In the genomic region with DNA sequence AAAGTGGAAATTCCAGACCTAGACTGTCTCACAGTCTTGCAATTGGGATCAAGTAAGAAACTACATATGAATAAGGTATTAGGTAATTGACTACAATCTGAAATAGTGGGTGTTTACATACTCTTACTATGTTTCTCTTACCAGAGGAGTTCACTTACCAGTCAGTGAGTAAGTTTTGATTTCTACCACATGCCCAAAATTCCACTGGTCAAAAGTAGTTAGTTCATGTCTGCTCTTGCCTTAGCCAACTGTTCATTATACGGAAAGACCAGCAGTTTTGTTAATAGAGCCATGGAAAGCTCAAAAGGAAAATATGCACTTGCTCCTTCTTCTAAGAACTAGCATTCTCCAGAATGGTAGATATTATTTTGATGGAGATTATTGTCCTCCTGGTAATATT, we compare ENCODE assay signal across 29 cellular contexts.
A peak's percentile ranks its signal among the peaks of the same experiment; 100 is the strongest.
DNase-seq lines count a peak whose midpoint lies in the region; ATAC-seq, FAIRE-seq and TF ChIP-seq lines count a peak whose summit lies in the region.
"Had no signal": no experiment of that assay in that cellular context is flagged by ENCODE, and none has a peak within 500 bp of the region (broad histone marks: within the 10 kb centered on the region; RNA-seq: fewer than 3 reads in every experiment).

No MANE protein-coding gene starts in this region.

- H3K4me1 ChIP-seq in IMR-90 (ENCODE audit: control insufficient read depth, insufficient read depth, low read length) (no peaks in the 10 kb centered on the region), keratinocyte (ENCODE audit: control insufficient read depth, extremely low read depth, insufficient read depth, low read length) (peaks cover 8% of the 10 kb centered on the region)
- H3K4me1 ChIP-seq: left ventricle myocardium inferior had no signal

- H3K9me3 ChIP-seq in IMR-90 (ENCODE audit: control insufficient read depth, insufficient read depth, low read length) (no peaks in the 10 kb centered on the region), keratinocyte (ENCODE audit: control insufficient read depth, low read depth, low read length) (no peaks in the 10 kb centered on the region)

- intact Hi-C loops in IMR-90 (cut with micrococcal nuclease), result no loop called here

- CTCF ChIA-PET in IMR-90 (lab: Yijun Ruan, JAX), result no interaction called here

- no peaks in the 10 kb centered on the region for H3K9me1 ChIP-seq in IMR-90 (ENCODE audit: insufficient read depth, low read length)
- no peaks in the 10 kb centered on the region for H3K9me1 ChIP-seq in keratinocyte (ENCODE audit: control insufficient read depth, extremely low read depth, insufficient read depth, low read length)

- H3K36me3 ChIP-seq in IMR-90 (ENCODE audit: control insufficient read depth, insufficient read depth, low read length), result no peaks in the 10 kb centered on the region
- no peaks in the 10 kb centered on the region for H3K36me3 ChIP-seq in keratinocyte (ENCODE audit: control insufficient read depth in 2 of 2, extremely low read depth in 1 of 2, insufficient read depth in 2 of 2, low read length in 2 of 2)
- H3K36me3 ChIP-seq: left ventricle myocardium inferior had no signal

- H3K79me2 ChIP-seq in keratinocyte (ENCODE audit: control insufficient read depth, insufficient read depth, low read length), result no peaks in the 10 kb centered on the region

- H3K56ac ChIP-seq in IMR-90 (ENCODE audit: extremely low read depth, insufficient read depth, low read length), result no peak overlapping the region

- no peaks in the 10 kb centered on the region for H3K36me3 Mint-ChIP-seq in activated naive CD8-positive, alpha-beta T cell treated with anti-CD3 and anti-CD28 coated beads, Interleukin-2, amount 50 U/mL, for 24 hours (ENCODE audit: low read depth)
- H3K36me3 Mint-ChIP-seq: activated naive CD4-positive, alpha-beta T cell treated with anti-CD3 and anti-CD28 coated beads, Interleukin-2, amount 50 U/mL, for 24 hours; CD4-positive, CD25-positive, alpha-beta regulatory T cell; IgD-negative memory B cell; naive thymus-derived CD8-positive, alpha-beta T cell; T-cell had no signal

- POLR2A ChIA-PET in IMR-90 (lab: Charles Lee; ENCODE audit: unreplicated experiment), result no interaction called here

- H4K91ac ChIP-seq in IMR-90 (ENCODE audit: insufficient read depth, low read depth, low read length), result no peak overlapping the region

- H2BK15ac ChIP-seq in IMR-90 (ENCODE audit: low read depth, low read length), result no peak overlapping the region

- BruUV-seq in IMR-90 (replicated peaks; lab: Mats Ljungman, UMichigan), result no TSS peak

- H2BK20ac ChIP-seq in IMR-90 (ENCODE audit: low read depth, low read length), result no peak overlapping the region

- no peak overlapping the region for H3K14ac ChIP-seq in IMR-90 (replicated peaks; ENCODE audit: low read depth, low read length)

- H3K79me1 ChIP-seq in IMR-90 (ENCODE audit: low read depth in 1 of 2, low read length in 2 of 2), result no peaks in the 10 kb centered on the region

- no peaks in the 10 kb centered on the region for H3K4me1 Mint-ChIP-seq in activated naive CD8-positive, alpha-beta T cell treated with anti-CD3 and anti-CD28 coated beads, Interleukin-2, amount 50 U/mL, for 24 hours
- H3K4me1 Mint-ChIP-seq: activated naive CD4-positive, alpha-beta T cell treated with anti-CD3 and anti-CD28 coated beads, Interleukin-2, amount 50 U/mL, for 24 hours; activated T-helper 17 cell treated with anti-CD3 and anti-CD28 coated beads, Interleukin-2, amount 50 U/mL, for 72 hours; CD4-positive, CD25-positive, alpha-beta regulatory T cell; H9; IgD-negative memory B cell; naive thymus-derived CD8-positive, alpha-beta T cell; T-cell had no signal

- H3K27me3 ChIP-seq in IMR-90 (ENCODE audit: control insufficient read depth, insufficient read depth, low read length) (no peaks in the 10 kb centered on the region; the same call in 1 of the 2 replicates), keratinocyte (ENCODE audit: control insufficient read depth, extremely low read depth, insufficient read depth, low read length) (no peaks in the 10 kb centered on the region)

- H2AFZ ChIP-seq in IMR-90 (replicated peaks; ENCODE audit: low read length, poor library complexity), result no peak overlapping the region
- H2AFZ ChIP-seq in keratinocyte (ENCODE audit: control insufficient read depth, low read length), result peak overlapping the region; percentile 67

- H4K20me1 ChIP-seq in IMR-90 (ENCODE audit: insufficient read depth, low read length), result no peaks in the 10 kb centered on the region
- no peaks in the 10 kb centered on the region for H4K20me1 ChIP-seq in keratinocyte (ENCODE audit: control insufficient read depth, extremely low read depth, insufficient read depth, low read length)

- H3K9ac ChIP-seq in IMR-90 (ENCODE audit: low read depth, low read length) (no peak overlapping the region), keratinocyte (ENCODE audit: control insufficient read depth, extremely low read depth, insufficient read depth, low read length) (no peak overlapping the region)

- in situ Hi-C loops in IMR-90 (cut with MboI; ENCODE audit: low sequenced_read_pairs), result no loop called here

- no peak overlapping the region for H3K27ac Mint-ChIP-seq in activated naive CD8-positive, alpha-beta T cell treated with anti-CD3 and anti-CD28 coated beads, Interleukin-2, amount 50 U/mL, for 24 hours
- H3K27ac Mint-ChIP-seq: activated naive CD4-positive, alpha-beta T cell treated with anti-CD3 and anti-CD28 coated beads, Interleukin-2, amount 50 U/mL, for 24 hours; activated T-helper 17 cell treated with anti-CD3 and anti-CD28 coated beads, Interleukin-2, amount 50 U/mL, for 72 hours; CD4-positive, CD25-positive, alpha-beta regulatory T cell; H9; IgD-negative memory B cell; naive thymus-derived CD8-positive, alpha-beta T cell; T-cell had no signal

- DNase-seq in AG20443 (ENCODE audit: low spot score) (peak; percentile 44), IMR-90 (no peak), dedifferentiated amniotic fluid mesenchymal stem cell (ENCODE audit: extremely low spot score) (peak; percentile 74), keratinocyte (ENCODE audit: low read depth, low spot score) (peak; percentile 32), NCI-H524 treated with DMSO at 0.1 percent for 48 hours (lab: John Stamatoyannopoulos, UW) (no peak), NCI-H1930 (lab: John Stamatoyannopoulos, UW) (no peak), NCI-H128 (lab: John Stamatoyannopoulos, UW; ENCODE audit: unreplicated experiment) (no peak)
- DNase-seq in activated naive CD8-positive, alpha-beta T cell treated with anti-CD3 and anti-CD28 coated beads, Interleukin-2, amount 50 U/mL, for 24 hours, result no peak
- DNase-seq: activated CD4-positive, alpha-beta T cell treated with anti-CD3 and anti-CD28 coated beads, Interleukin-2, amount 50 U/mL, for 48 hours; activated CD4-positive, CD25-positive, alpha-beta regulatory T cell; aorta; CD4-positive, CD25-positive, alpha-beta regulatory T cell; central memory CD4-positive, alpha-beta T cell; H9; left ventricle myocardium inferior; naive thymus-derived CD8-positive, alpha-beta T cell; NCI-H1048; NCI-H2029; NCI-H2227 treated with DMSO at 0.1 percent for 48 hours; NCI-H69; occipital lobe; stimulated activated naive CD4-positive, alpha-beta T cell; T-cell had no signal

- no peak overlapping the region for H3K18ac ChIP-seq in IMR-90 (ENCODE audit: low read depth, low read length)

- no peak overlapping the region for H2BK5ac ChIP-seq in IMR-90 (ENCODE audit: low read depth, low read length, poor library complexity, severe bottlenecking)

- H2BK120ac ChIP-seq in IMR-90 (ENCODE audit: low read depth, low read length), result no peak overlapping the region

- no peaks in the 10 kb centered on the region for H3K27me3 Mint-ChIP-seq in activated naive CD8-positive, alpha-beta T cell treated with anti-CD3 and anti-CD28 coated beads, Interleukin-2, amount 50 U/mL, for 24 hours
- H3K27me3 Mint-ChIP-seq: activated naive CD4-positive, alpha-beta T cell treated with anti-CD3 and anti-CD28 coated beads, Interleukin-2, amount 50 U/mL, for 24 hours; activated T-helper 17 cell treated with anti-CD3 and anti-CD28 coated beads, Interleukin-2, amount 50 U/mL, for 72 hours; CD4-positive, CD25-positive, alpha-beta regulatory T cell; IgD-negative memory B cell; naive thymus-derived CD8-positive, alpha-beta T cell; T-cell had no signal

- no peak overlapping the region for H3K27ac ChIP-seq in IMR-90 (ENCODE audit: insufficient read depth, low read length)
- H3K27ac ChIP-seq in keratinocyte (ENCODE audit: control insufficient read depth, insufficient read depth, low read length), result peak overlapping the region; percentile 10
- H3K27ac ChIP-seq: left ventricle myocardium inferior had no signal

- H2AK5ac ChIP-seq in IMR-90 (ENCODE audit: low read depth, low read length), result no peak overlapping the region

- H2AK9ac ChIP-seq in IMR-90 (replicated peaks; ENCODE audit: low read depth, low read length, poor library complexity), result no peak overlapping the region

- WGBS in IMR-90 (ENCODE audit: extremely low coverage in 2 of 2, insufficient read length in 1 of 2), 2 experiments, result no CpG with 5 or more reads among the region's 1 CpG

- peak; percentile 82 for FAIRE-seq in keratinocyte (lab: Jason Lieb, UNC)
- FAIRE-seq: frontal cortex, islet of Langerhans had no signal

- H3K23ac ChIP-seq in IMR-90 (ENCODE audit: low read depth, low read length), result no peak overlapping the region

- ATAC-seq in IMR-90 (ENCODE audit: low read depth), result peak; percentile 37; the same call in 1 of the 2 replicates
- ATAC-seq in activated naive CD8-positive, alpha-beta T cell treated with anti-CD3 and anti-CD28 coated beads, Interleukin-2, amount 50 U/mL, for 24 hours, result no peak
- ATAC-seq: activated T-helper 17 cell treated with anti-CD3 and anti-CD28 coated beads, Interleukin-2, amount 50 U/mL, for 72 hours; naive thymus-derived CD8-positive, alpha-beta T cell; Panc1; T-cell had no signal

- peaks cover 8% of the 10 kb centered on the region for H3K9me3 Mint-ChIP-seq in activated naive CD8-positive, alpha-beta T cell treated with anti-CD3 and anti-CD28 coated beads, Interleukin-2, amount 50 U/mL, for 24 hours
- H3K9me3 Mint-ChIP-seq: H9 had no signal

- no peak overlapping the region for H4K5ac ChIP-seq in IMR-90 (ENCODE audit: low read depth, low read length)

- dilution Hi-C loops in IMR-90 (cut with HindIII; ENCODE audit: low sequenced_read_pairs, unreplicated experiment), result no loop called here
- dilution Hi-C loops in keratinocyte (cut with MboI; ENCODE audit: extremely low pct_ligation_motif_present, low sequenced_read_pairs), result no loop called here

- no peak for TF ChIP-seq RAD21 in IMR-90 (IDR thresholded peaks at IDR 0.05; ENCODE audit: low read length)

- H3K4me2 ChIP-seq in IMR-90 (ENCODE audit: low read depth, low read length) (no peak overlapping the region), keratinocyte (ENCODE audit: control insufficient read depth, extremely low read depth, insufficient read depth, low read depth, low read length) (peak overlapping the region; percentile 44)

- no peak overlapping the region for H4K8ac ChIP-seq in IMR-90 (ENCODE audit: low read depth in 2 of 2, low read length in 2 of 2)

- H3K4me3 Mint-ChIP-seq in activated naive CD8-positive, alpha-beta T cell treated with anti-CD3 and anti-CD28 coated beads, Interleukin-2, amount 50 U/mL, for 24 hours, result no peak overlapping the region
- H3K4me3 Mint-ChIP-seq: activated naive CD4-positive, alpha-beta T cell treated with anti-CD3 and anti-CD28 coated beads, Interleukin-2, amount 50 U/mL, for 24 hours; activated T-helper 17 cell treated with anti-CD3 and anti-CD28 coated beads, Interleukin-2, amount 50 U/mL, for 72 hours; CD4-positive, CD25-positive, alpha-beta regulatory T cell; H9; IgD-negative memory B cell; naive thymus-derived CD8-positive, alpha-beta T cell; T-cell had no signal

- TF ChIP-seq POLR2A in IMR-90 (IDR thresholded peaks at IDR 0.05; ENCODE audit: low read depth, low read length), result no peak

- TF ChIP-seq CTCF in IMR-90 (conservative IDR thresholded peaks at IDR 0.05; ENCODE audit: low read depth, low read length) (no peak), keratinocyte (optimal IDR thresholded peaks at IDR 0.05 in 1 of 3, IDR thresholded peaks at IDR 0.05 in 1 of 3, conservative IDR thresholded peaks at IDR 0.05 in 1 of 3; ENCODE audit: extremely low read depth in 1 of 3, insufficient read depth in 2 of 3, low read length in 3 of 3) (no peak)

- H3K4ac ChIP-seq in IMR-90 (ENCODE audit: low read depth, low read length), result no peak overlapping the region

- H3K4me3 ChIP-seq in IMR-90 (ENCODE audit: insufficient read depth, low read depth, low read length) (no peak overlapping the region), keratinocyte (ENCODE audit: control insufficient read depth in 2 of 3, extremely low read depth in 1 of 3, insufficient read depth in 2 of 3, low read depth in 1 of 3, low read length in 3 of 3) (no peak overlapping the region)
- H3K4me3 ChIP-seq: left ventricle myocardium inferior had no signal

Comparison
In these comparisons a context has a peak if more than half of its experiments do, and no peak if none do; other contexts are left out.
1. DNase-seq: peak in AG20443 (single experiment), dedifferentiated amniotic fluid mesenchymal stem cell (single experiment) and keratinocyte (single experiment); none in IMR-90 (single experiment), NCI-H524 treated with DMSO at 0.1 percent for 48 hours (single experiment), NCI-H1930 (0 of 2), activated naive CD8-positive, alpha-beta T cell treated with anti-CD3 and anti-CD28 coated beads, Interleukin-2, amount 50 U/mL, for 24 hours (single experiment) and NCI-H128 (single experiment).